9 cellular contexts compared by ENCODE assay signal in genomic region chr20:49887251-49887827, GRCh38. TPM values are rescaled to one million over a fixed set of nuclear protein-coding genes. Genes with fewer than 3 reads are reported as not detected.
DNase-seq lines count a peak whose midpoint lies in the region; ATAC-seq and TF ChIP-seq lines count a peak whose summit lies in the region.
"Had no signal": no experiment of that assay in that cellular context is flagged by ENCODE, and none has a peak within 500 bp of the region (broad histone marks: within the 10 kb centered on the region; RNA-seq: fewer than 3 reads in every experiment).

No MANE protein-coding gene starts in this region.

- H3K4me1 Mint-ChIP-seq in activated CD8-positive, alpha-beta T cell treated with anti-CD3 and anti-CD28 coated beads for 36 hours (ENCODE audit: low read depth) = peaks cover 13% of the 10 kb centered on the region
- peaks cover 0 to 11% (median 0%) of the 10 kb centered on the region in 3 donors for H3K4me1 Mint-ChIP-seq in T-cell

- no peaks in the 10 kb centered on the region for H3K9me3 ChIP-seq in DND-41 (ENCODE audit: insufficient read depth, low read length, severe bottlenecking)
- H3K9me3 ChIP-seq in heart right ventricle = no peaks in the 10 kb centered on the region

- DNase-seq in DND-41 (no peak), heart right ventricle (peak in 1 of 2 donors; percentile 32), renal cortical epithelial cell (ENCODE audit: low read depth) (peak; percentile 46), T-cell (no peak)
- no peak for DNase-seq in activated CD8-positive, alpha-beta T cell treated with anti-CD3 and anti-CD28 coated beads for 36 hours
- DNase-seq: DMS153 had no signal

- intact Hi-C loops in activated CD8-positive, alpha-beta T cell treated with anti-CD3 and anti-CD28 coated beads for 36 hours (cut with micrococcal nuclease) = no loop called here
- intact Hi-C loops in heart right ventricle (cut with DNase I) = loop anchor here in 1 of 10 donors (5.0 kb wide), 2 partner anchors 35 to 275 kb away; no protein-coding TSS in a partner anchor

- peaks cover 18% of the 10 kb centered on the region; the same call in 1 of the 2 replicates for H4K20me1 ChIP-seq in DND-41 (ENCODE audit: insufficient read depth, low read length)

- no peaks in the 10 kb centered on the region for H3K9me3 Mint-ChIP-seq in activated CD8-positive, alpha-beta T cell treated with anti-CD3 and anti-CD28 coated beads for 36 hours
- no peaks in the 10 kb centered on the region for H3K9me3 Mint-ChIP-seq in T-cell

- no peak overlapping the region for H2AFZ ChIP-seq in DND-41 (ENCODE audit: low read depth, low read length)

- H3K27ac ChIP-seq in DND-41 (ENCODE audit: low read length) (peak overlapping the region; percentile 30; the same call in 1 of the 2 replicates), heart right ventricle (peak overlapping the region in 9 of 10 donors; percentile 38 to 79 (median 71))

- WGBS in heart right ventricle, 2 donors = 59 to 66% methylated on average over 13 of the region's 13 CpGs

- no peak overlapping the region for H3K9ac ChIP-seq in DND-41 (ENCODE audit: low read depth, low read length)

- CTCF ChIA-PET in activated CD8-positive, alpha-beta T cell treated with anti-CD3 and anti-CD28 coated beads for 36 hours (lab: Charles Lee) = interaction anchor here (0.8 to 4.7 kb wide), 14 partner anchors 9 to 346 kb away, joined by 3 to 40 read pairs (median 6); no protein-coding TSS in a partner anchor
- CTCF ChIA-PET in T-cell (lab: Charles Lee) = no interaction called here

- H3K4me3 Mint-ChIP-seq in activated CD8-positive, alpha-beta T cell treated with anti-CD3 and anti-CD28 coated beads for 36 hours = no peak overlapping the region
- H3K4me3 Mint-ChIP-seq in T-cell = no peak overlapping the region

- H3K4me2 ChIP-seq in DND-41 (ENCODE audit: insufficient read depth, low read length) = no peak overlapping the region

- H3K36me3 ChIP-seq in DND-41 (ENCODE audit: insufficient read depth, low read length) (peaks cover 64% of the 10 kb centered on the region), heart right ventricle (peaks cover 0 to 70% (median 14%) of the 10 kb centered on the region in 9 donors)

- ATAC-seq in DND-41 (ENCODE audit: insufficient read depth, low read depth) (no peak), heart right ventricle (peak; percentile 14 to 58 (median 42)), GM21367 (IDR thresholded peaks at IDR 0.05; ENCODE audit: unreplicated experiment) (no peak), GM21576 (IDR thresholded peaks at IDR 0.05; ENCODE audit: unreplicated experiment) (no peak), T-cell (replicated peaks in 1 of 4) (no peak), GM19397 (IDR thresholded peaks at IDR 0.05; ENCODE audit: unreplicated experiment) (no peak)
- ATAC-seq in activated CD8-positive, alpha-beta T cell treated with anti-CD3 and anti-CD28 coated beads for 36 hours = no peak

- peak overlapping the region; percentile 52 for H3K27ac Mint-ChIP-seq in activated CD8-positive, alpha-beta T cell treated with anti-CD3 and anti-CD28 coated beads for 36 hours
- H3K27ac Mint-ChIP-seq in T-cell = peak overlapping the region in 1 of 2 donors; percentile 20

- no peaks in the 10 kb centered on the region for H3K79me2 ChIP-seq in DND-41 (ENCODE audit: insufficient read depth, low read length)

- POLR2A ChIA-PET in activated CD8-positive, alpha-beta T cell treated with anti-CD3 and anti-CD28 coated beads for 36 hours (lab: Charles Lee) = interaction anchor here (0.9 kb wide), 1 partner anchor 275 kb away, joined by 3 read pairs; no protein-coding TSS in a partner anchor
- POLR2A ChIA-PET in T-cell (lab: Charles Lee) = interaction anchor here (0.5 to 0.6 kb wide), 2 partner anchors 12 to 176 kb away, joined by 3 to 4 read pairs; no protein-coding TSS in a partner anchor

- H3K27me3 Mint-ChIP-seq in activated CD8-positive, alpha-beta T cell treated with anti-CD3 and anti-CD28 coated beads for 36 hours = no peaks in the 10 kb centered on the region
- H3K27me3 Mint-ChIP-seq in T-cell = no peaks in the 10 kb centered on the region

- H3K4me1 ChIP-seq in DND-41 (ENCODE audit: insufficient read depth, low read length) (no peaks in the 10 kb centered on the region), heart right ventricle (peaks cover 17 to 58% (median 53%) of the 10 kb centered on the region in 9 donors)

- TF ChIP-seq CTCF in DND-41 (IDR thresholded peaks at IDR 0.05; ENCODE audit: borderline replicate concordance, extremely low read depth, low read length, poor library complexity, severe bottlenecking) (no peak), heart right ventricle (IDR thresholded peaks at IDR 0.05) (no peak)
- TF ChIP-seq CTCF in activated CD8-positive, alpha-beta T cell treated with anti-CD3 and anti-CD28 coated beads for 36 hours (IDR thresholded peaks at IDR 0.05) = no peak

- no peak overlapping the region for H3K4me3 ChIP-seq in DND-41 (ENCODE audit: low read depth in 1 of 2, low read length in 2 of 2)
- H3K4me3 ChIP-seq in heart right ventricle = no peak overlapping the region

- H3K36me3 Mint-ChIP-seq in activated CD8-positive, alpha-beta T cell treated with anti-CD3 and anti-CD28 coated beads for 36 hours (ENCODE audit: low read depth) = peaks cover 9% of the 10 kb centered on the region
- H3K36me3 Mint-ChIP-seq in T-cell = peaks cover 43% of the 10 kb centered on the region

- no peaks in the 10 kb centered on the region for H3K27me3 ChIP-seq in DND-41 (ENCODE audit: insufficient read depth, low read length, poor library complexity)
- no peaks in the 10 kb centered on the region for H3K27me3 ChIP-seq in heart right ventricle

RNA-seq across cellular contexts. Expression of gene SPATA2, which starts 28.0 kb away (rescaled TPM):
- 1 to 10 TPM; 6.2 to 7.4 TPM for total RNA-seq in activated CD8-positive, alpha-beta T cell treated with anti-CD3 and anti-CD28 coated beads for 36 hours
- total RNA-seq in heart right ventricle (10 to 100 TPM in 1 of 10 donors, 1 to 10 TPM in 9; 5.2 to 11.8 (median 6.7) TPM), renal cortical epithelial cell (0.87 and 5.7 TPM in 2 replicates), T-cell (10 to 100 TPM in 3 of 5 donors, 1 to 10 TPM in 2; 9.6 to 19.4 (median 10.4) TPM)
- 1 to 10 TPM; 4.8 to 5.0 TPM for polyA plus RNA-seq in heart right ventricle

RNA-seq across cellular contexts. Expression of gene RNF114, which starts 48.9 kb away (rescaled TPM):
- total RNA-seq in activated CD8-positive, alpha-beta T cell treated with anti-CD3 and anti-CD28 coated beads for 36 hours = 10 to 100 TPM; 68.4 to 70.5 TPM
- total RNA-seq in heart right ventricle (10 to 100 TPM; 41.5 to 60.3 (median 52.1) TPM), renal cortical epithelial cell (180 and 196 TPM in 2 replicates), T-cell (100 to 1,000 TPM in 2 of 5 donors, 10 to 100 TPM in 3; 83.5 to 109 (median 95.7) TPM)
- polyA plus RNA-seq in heart right ventricle = 10 to 100 TPM; 45.0 to 49.5 TPM

Comparison
In these comparisons a context has a peak if more than half of its experiments do, and no peak if none do; other contexts are left out.
1. ATAC-seq: peak in heart right ventricle (8 of 8); none in DND-41 (single experiment), activated CD8-positive, alpha-beta T cell treated with anti-CD3 and anti-CD28 coated beads for 36 hours (single experiment), GM21367 (single experiment), GM21576 (single experiment), T-cell (0 of 4) and GM19397 (single experiment).